In the genomic region with DNA sequence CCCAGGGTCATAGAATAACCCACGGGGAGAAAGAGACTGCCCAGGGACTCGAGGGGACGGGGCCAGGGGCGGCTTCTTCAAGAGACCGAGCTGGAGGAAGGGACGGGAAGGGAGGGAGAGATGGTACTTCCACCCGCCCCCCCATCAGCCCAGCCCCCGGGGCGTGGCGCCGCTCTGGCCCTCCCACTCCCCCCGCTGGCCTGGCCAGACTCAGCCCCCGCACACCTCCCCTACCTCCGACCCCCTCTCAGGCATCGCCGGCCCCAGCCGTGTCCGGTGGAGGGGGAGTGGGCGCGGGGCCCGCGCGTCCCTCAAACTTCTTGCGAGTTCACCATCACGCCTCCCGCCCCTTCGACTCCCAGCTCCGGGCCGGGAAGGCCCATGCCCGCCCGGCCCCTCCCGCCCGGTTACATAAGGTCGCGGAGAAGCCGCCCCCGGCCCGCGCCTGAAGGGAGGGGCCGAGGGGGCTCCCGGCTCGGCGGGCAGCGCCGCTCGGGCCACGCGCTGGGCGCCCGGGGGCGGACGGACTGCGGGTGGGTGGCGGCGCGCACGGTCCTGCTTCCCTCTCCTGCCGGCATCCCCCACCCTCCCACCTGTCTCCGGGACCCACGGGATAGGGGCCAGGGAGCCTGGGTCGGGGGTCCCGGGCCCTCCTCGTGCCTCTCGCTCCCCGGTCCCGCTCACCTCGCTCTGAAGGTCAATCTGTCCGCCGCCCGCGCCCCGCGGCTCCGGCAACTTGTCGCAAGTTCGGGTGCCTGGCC, we compare ENCODE assay signal across 8 cellular contexts.
DNase-seq lines count a peak whose midpoint lies in the region; ATAC-seq lines count a peak whose summit lies in the region.

No MANE protein-coding gene starts in this region.

- H3K27ac ChIP-seq in effector memory CD4-positive, alpha-beta T cell (ENCODE audit: insufficient read depth, low read length, poor library complexity, severe bottlenecking): peak overlapping the region; percentile 84

- no peaks in the 10 kb centered on the region for H3K27me3 ChIP-seq in effector memory CD4-positive, alpha-beta T cell (replicated peaks; ENCODE audit: control insufficient read depth, insufficient read depth, low read length, poor library complexity, severe bottlenecking)

- in situ Hi-C loops in ACHN (cut with HindIII; ENCODE audit: low pct_ligation_motif_present, low pct_unique_long_range_greater_than_20kb, low sequenced_read_pairs): no loop called here

- DNase-seq in ACHN (peak; percentile 76), NCI-H82 (lab: John Stamatoyannopoulos, UW) (peak; percentile 83), medulla oblongata (ENCODE audit: extremely low spot score) (peak; percentile 92)
- peak; percentile 45 to 50 for DNase-seq in activated CD8-positive, alpha-beta memory T cell treated with anti-CD3 and anti-CD28 coated beads for 4 hours (ENCODE audit: low read depth in 2 of 2)
- DNase-seq in effector memory CD4-positive, alpha-beta T cell: peak; percentile 50 to 67 (median 61)
- DNase-seq in stimulated activated CD4-positive, alpha-beta T cell treated with anti-CD3 and anti-CD28 coated beads, TNF-alpha, amount 100 ng/mL, for 4 hours (ENCODE audit: low read depth in 3 of 3): peak; percentile 46 to 50 (median 46)

- H3K4me3 ChIP-seq in effector memory CD4-positive, alpha-beta T cell (ENCODE audit: insufficient read depth, low read depth, low read length, poor library complexity, severe bottlenecking): peak overlapping the region; percentile 78

- H3K9me3 ChIP-seq in effector memory CD4-positive, alpha-beta T cell (ENCODE audit: control insufficient read depth, low read length): no peaks in the 10 kb centered on the region

- ATAC-seq in GM18868 (IDR thresholded peaks at IDR 0.05; ENCODE audit: unreplicated experiment): peak; percentile 17
- ATAC-seq in HG03139 (IDR thresholded peaks at IDR 0.05; ENCODE audit: unreplicated experiment): peak; percentile 17

- peaks cover 29% of the 10 kb centered on the region for H3K4me1 ChIP-seq in effector memory CD4-positive, alpha-beta T cell (ENCODE audit: control insufficient read depth, insufficient read depth, low read length, poor library complexity, severe bottlenecking)

- H3K36me3 ChIP-seq in effector memory CD4-positive, alpha-beta T cell (ENCODE audit: control insufficient read depth, insufficient read depth, low read length): no peaks in the 10 kb centered on the region

Comparison
In these comparisons a context has a peak if more than half of its experiments do, and no peak if none do; other contexts are left out.
1. Peak in every context shown above with its lines: DNase-seq, ATAC-seq, H3K4me3 ChIP-seq and H3K27ac ChIP-seq.